In genomic region chr1:183806086-183806485, GRCh38 we compare ENCODE assay signal across 9 cellular contexts. TPM values are rescaled to one million over a fixed set of nuclear protein-coding genes. Genes with fewer than 3 reads are reported as not detected.
DNase-seq lines count a peak whose midpoint lies in the region; ATAC-seq, FAIRE-seq and TF ChIP-seq lines count a peak whose summit lies in the region.
"Had no signal": no experiment of that assay in that cellular context is flagged by ENCODE, and none has a peak within 500 bp of the region (broad histone marks: within the 10 kb centered on the region; RNA-seq: fewer than 3 reads in every experiment).

No MANE protein-coding gene starts in this region.

- peaks cover 51% of the 10 kb centered on the region for H3K79me2 ChIP-seq in MM.1S (ENCODE audit: low read length)
- H3K79me2 ChIP-seq in endothelial cell of umbilical vein (ENCODE audit: control insufficient read depth, insufficient read depth, low read length): peaks cover 35% of the 10 kb centered on the region
- peaks cover 54% of the 10 kb centered on the region for H3K79me2 ChIP-seq in neural progenitor cell (ENCODE audit: low read depth)

- H3K27ac Mint-ChIP-seq in neural progenitor cell: peak overlapping the region; percentile 69

- H3K27me3 Mint-ChIP-seq in neural progenitor cell (ENCODE audit: insufficient read depth, low read depth): no peaks in the 10 kb centered on the region

- peak overlapping the region; percentile 18; the same call in 1 of the 2 replicates for H2AFZ ChIP-seq in MM.1S (ENCODE audit: low read length)
- no peak overlapping the region for H2AFZ ChIP-seq in endothelial cell of umbilical vein (ENCODE audit: low read depth, low read length)
- peak overlapping the region; percentile 63 for H2AFZ ChIP-seq in neural progenitor cell (replicated peaks)

- TF ChIP-seq POLR2A in endothelial cell of umbilical vein (IDR thresholded peaks at IDR 0.05; ENCODE audit: low read depth, low read length): no peak

- H3K9me2 ChIP-seq in MM.1S (replicated peaks; ENCODE audit: insufficient read depth, low read length): no peaks in the 10 kb centered on the region

- CTCF ChIA-PET in endothelial cell of umbilical vein (lab: Charles Lee): interaction anchor here (0.9 to 4.3 kb wide), 9 partner anchors 10 to 151 kb away, joined by 3 to 44 read pairs (median 3); no protein-coding TSS in a partner anchor

- H3K4me1 Mint-ChIP-seq in neural progenitor cell: peaks cover 58% of the 10 kb centered on the region

- H3K9me3 ChIP-seq in MM.1S (replicated peaks; ENCODE audit: insufficient read depth, low read length) (no peaks in the 10 kb centered on the region), endothelial cell of umbilical vein (replicated peaks; ENCODE audit: control insufficient read depth, insufficient read depth, low read length) (no peaks in the 10 kb centered on the region), neural progenitor cell (ENCODE audit: low read depth) (peaks cover 4% of the 10 kb centered on the region)

- H3K9me3 Mint-ChIP-seq in neural progenitor cell: peaks cover 14% of the 10 kb centered on the region

- H3K9me1 ChIP-seq in endothelial cell of umbilical vein (replicated peaks; ENCODE audit: control insufficient read depth, extremely low read depth, insufficient read depth, low read length): no peaks in the 10 kb centered on the region

- H3K36me3 ChIP-seq in MM.1S (replicated peaks; ENCODE audit: insufficient read depth, low read length): 0 out of 2 replicates have a peak, but pooled peaks cover 3% of the 10 kb centered on the region
- peaks cover 0 to 5% of the 10 kb centered on the region in 2 experiments for H3K36me3 ChIP-seq in endothelial cell of umbilical vein (ENCODE audit: control insufficient read depth in 2 of 2, extremely low read depth in 1 of 2, insufficient read depth in 2 of 2, low read length in 2 of 2)
- H3K36me3 ChIP-seq in neural progenitor cell: no peaks in the 10 kb centered on the region

- H3K4me2 ChIP-seq in MM.1S (ENCODE audit: low read depth, low read length): peak overlapping the region; percentile 87
- H3K4me2 ChIP-seq in endothelial cell of umbilical vein (ENCODE audit: insufficient read depth, low read length): peak overlapping the region; percentile 90
- peak overlapping the region; percentile 96 for H3K4me2 ChIP-seq in neural progenitor cell

- intact Hi-C loops in endothelial cell of umbilical vein (cut with micrococcal nuclease) (loop anchor here (5.0 kb wide), 1 partner anchor 169 kb away; the partner anchor contains the start of gene ARPC5), head of caudate nucleus (cut with DNase I) (loop anchor here (5.0 to 10.0 kb wide), 3 partner anchors 71 to 171 kb away; partner anchors contain the start of gene ARPC5)

- POLR2A ChIA-PET in endothelial cell of umbilical vein (lab: Charles Lee): interaction anchor here (0.8 to 2.4 kb wide), 4 partner anchors 32 to 110 kb away, joined by 3 to 11 read pairs (median 5); no protein-coding TSS in a partner anchor

- H3K4me1 ChIP-seq in MM.1S (ENCODE audit: low read length) (peaks cover 44% of the 10 kb centered on the region), endothelial cell of umbilical vein (ENCODE audit: control insufficient read depth, extremely low read depth, insufficient read depth, low read length) (peaks cover 25% of the 10 kb centered on the region), neural progenitor cell (peaks cover 51% of the 10 kb centered on the region)

- BruUV-seq in endothelial cell of umbilical vein (replicated peaks; lab: Mats Ljungman, UMichigan): TSS peak; percentile 1

- H3K27me3 ChIP-seq in MM.1S (replicated peaks; ENCODE audit: insufficient read depth, low read length) (no peaks in the 10 kb centered on the region), endothelial cell of umbilical vein (ENCODE audit: control insufficient read depth in 2 of 2, insufficient read depth in 2 of 2, low read length in 2 of 2) (no peaks in the 10 kb centered on the region), neural progenitor cell (no peaks in the 10 kb centered on the region)

- H3K27ac ChIP-seq in MM.1S (ENCODE audit: low read length): peak overlapping the region; percentile 21; the same call in 1 of the 2 replicates
- H3K27ac ChIP-seq in endothelial cell of umbilical vein (ENCODE audit: insufficient read depth, low read depth, low read length): peak overlapping the region; percentile 88
- no peak overlapping the region for H3K27ac ChIP-seq in neural progenitor cell

- DNase-seq in AG09309 (ENCODE audit: low read depth) (no peak), MM.1S (peak; percentile 30), endothelial cell of umbilical vein (ENCODE audit: low read depth, low spot score) (peak; percentile 51), neural progenitor cell (ENCODE audit: low spot score) (no peak), head of caudate nucleus (no peak)
- no peak for DNase-seq in activated naive CD4-positive, alpha-beta T cell treated with Interleukin-2 at 50 U/mL for 16 hours
- DNase-seq: DMS153 had no signal

- ATAC-seq in HG02678 (IDR thresholded peaks at IDR 0.05; ENCODE audit: unreplicated experiment): no peak
- ATAC-seq in GM21786 (IDR thresholded peaks at IDR 0.05; ENCODE audit: unreplicated experiment): no peak

- no peak for FAIRE-seq in endothelial cell of umbilical vein (lab: Jason Lieb, UNC)

- H3K4me3 ChIP-seq in AG09309 (ENCODE audit: control insufficient read depth, low read depth, low read length) (peak overlapping the region; percentile 25), MM.1S (ENCODE audit: low read length) (peak overlapping the region; percentile 95), endothelial cell of umbilical vein (replicated peaks in 1 of 3; ENCODE audit: insufficient read depth in 1 of 3, low read depth in 1 of 3, low read length in 3 of 3) (peak overlapping the region; percentile 51 to 96 (median 89)), neural progenitor cell (peak overlapping the region; percentile 77)

- H3K9ac ChIP-seq in MM.1S (ENCODE audit: low read length): peak overlapping the region; percentile 52
- peak overlapping the region; percentile 98 for H3K9ac ChIP-seq in endothelial cell of umbilical vein (replicated peaks; ENCODE audit: extremely low read depth, insufficient read depth, low read length)
- H3K9ac ChIP-seq in neural progenitor cell: peak overlapping the region; percentile 1

- peak overlapping the region; percentile 99 for H3K4me3 Mint-ChIP-seq in neural progenitor cell

- H3F3A ChIP-seq in MM.1S (ENCODE audit: insufficient read depth, low read length) (peaks cover 35% of the 10 kb centered on the region), neural progenitor cell (ENCODE audit: low read depth) (peaks cover 57% of the 10 kb centered on the region)

- peaks cover 19% of the 10 kb centered on the region for H3K36me3 Mint-ChIP-seq in neural progenitor cell

- H4K20me1 ChIP-seq in MM.1S (ENCODE audit: insufficient read depth, low read length) (no peaks in the 10 kb centered on the region), endothelial cell of umbilical vein (replicated peaks; ENCODE audit: control insufficient read depth, extremely low read depth, insufficient read depth, low read length) (no peaks in the 10 kb centered on the region), neural progenitor cell (ENCODE audit: low read depth) (no peaks in the 10 kb centered on the region)

- TF ChIP-seq CTCF in AG09309 (IDR thresholded peaks at IDR 0.05; ENCODE audit: control insufficient read depth, insufficient read depth, low read depth, low read length, missing control alignments) (no peak), MM.1S (IDR thresholded peaks at IDR 0.05; ENCODE audit: low read length) (no peak), endothelial cell of umbilical vein (IDR thresholded peaks at IDR 0.05; ENCODE audit: extremely low read depth in 1 of 2, insufficient read depth in 1 of 2, low read depth in 1 of 2, low read length in 2 of 2) (no peak), neural progenitor cell (IDR thresholded peaks at IDR 0.05) (no peak)

- dilution Hi-C loops in endothelial cell of umbilical vein (cut with MboI; ENCODE audit: extremely low pct_ligation_motif_present, low sequenced_read_pairs): no loop called here

TF ChIP-seq in endothelial cell of umbilical vein, 7 proteins besides CTCF, POLR2A, EP300 and RAD21:
- TF ChIP-seq MAX (IDR thresholded peaks at IDR 0.05; ENCODE audit: insufficient read depth, insufficient read length) (no peak), FOS (IDR thresholded peaks at IDR 0.05; ENCODE audit: borderline replicate concordance, insufficient read depth, low read length) (no peak), POLR2AphosphoS5 (IDR thresholded peaks at IDR 0.05; ENCODE audit: insufficient read depth, low read depth, low read length) (no peak), EZH2 (IDR thresholded peaks at IDR 0.05; ENCODE audit: borderline replicate concordance, low read depth, low read length, severe bottlenecking) (no peak), MYC (IDR thresholded peaks at IDR 0.05; ENCODE audit: low read depth, low read length) (no peak), GATA2 (IDR thresholded peaks at IDR 0.05; ENCODE audit: insufficient read depth, insufficient read length, low read depth, low read length) (no peak), JUN (IDR thresholded peaks at IDR 0.05; ENCODE audit: borderline replicate concordance, insufficient read depth, insufficient read length, low read depth) (no peak)
TF ChIP-seq in endothelial cell of umbilical vein: peak in this region for 0.

RNA-seq across cellular contexts. Expression of gene RGL1, which starts 1.2 kb away (rescaled TPM):
- total RNA-seq in endothelial cell of umbilical vein (35.3 and 38.4 TPM in 2 replicates), neural progenitor cell (ENCODE audit: low replicate concordance) (13.5 and 15.0 TPM in 2 replicates)
- polyA plus RNA-seq in endothelial cell of umbilical vein: 18.0 and 19.8 TPM in 2 replicates
- polyA plus RNA-seq in endothelial cell of umbilical vein (2011; cell fraction: cytosol; rRNA removed): 21.6 and 22.0 TPM in 2 replicates
- 40.2 and 40.8 TPM in 2 replicates for polyA plus RNA-seq in endothelial cell of umbilical vein (2011; cell fraction: nucleus; rRNA removed)
- 10.0 and 14.4 TPM in 2 replicates for polyA plus RNA-seq in endothelial cell of umbilical vein (2012)
- polyA minus RNA-seq in endothelial cell of umbilical vein: 32.7 and 36.6 TPM in 2 replicates
- polyA minus RNA-seq in endothelial cell of umbilical vein (2011; cell fraction: cytosol; rRNA and poly(A)+ RNA removed): 0.51 TPM
- polyA minus RNA-seq in endothelial cell of umbilical vein (2011; cell fraction: nucleus; rRNA and poly(A)+ RNA removed): 26.5 and 32.4 TPM in 2 replicates

Comparison
In these comparisons a context has a peak if more than half of its experiments do, and no peak if none do; other contexts are left out.
1. DNase-seq: peak in MM.1S (single experiment) and endothelial cell of umbilical vein (single experiment); none in AG09309 (single experiment), neural progenitor cell (single experiment), head of caudate nucleus (0 of 42) and activated naive CD4-positive, alpha-beta T cell treated with Interleukin-2 at 50 U/mL for 16 hours (single experiment).
2. H3K4me3 ChIP-seq: peak in every context shown above with its lines; median percentile 95 in MM.1S; 89 in endothelial cell of umbilical vein; 77 in neural progenitor cell; 25 in AG09309.
3. H3K9ac ChIP-seq: peak in every context shown above with its lines; median percentile 98 in endothelial cell of umbilical vein; 52 in MM.1S; 1 in neural progenitor cell.
4. Peak in every context shown above with its lines, with median percentiles within 50 percentile points of each other: H3K4me2 ChIP-seq.